ENCODE assay signal across 2 cellular contexts in the genomic region with DNA sequence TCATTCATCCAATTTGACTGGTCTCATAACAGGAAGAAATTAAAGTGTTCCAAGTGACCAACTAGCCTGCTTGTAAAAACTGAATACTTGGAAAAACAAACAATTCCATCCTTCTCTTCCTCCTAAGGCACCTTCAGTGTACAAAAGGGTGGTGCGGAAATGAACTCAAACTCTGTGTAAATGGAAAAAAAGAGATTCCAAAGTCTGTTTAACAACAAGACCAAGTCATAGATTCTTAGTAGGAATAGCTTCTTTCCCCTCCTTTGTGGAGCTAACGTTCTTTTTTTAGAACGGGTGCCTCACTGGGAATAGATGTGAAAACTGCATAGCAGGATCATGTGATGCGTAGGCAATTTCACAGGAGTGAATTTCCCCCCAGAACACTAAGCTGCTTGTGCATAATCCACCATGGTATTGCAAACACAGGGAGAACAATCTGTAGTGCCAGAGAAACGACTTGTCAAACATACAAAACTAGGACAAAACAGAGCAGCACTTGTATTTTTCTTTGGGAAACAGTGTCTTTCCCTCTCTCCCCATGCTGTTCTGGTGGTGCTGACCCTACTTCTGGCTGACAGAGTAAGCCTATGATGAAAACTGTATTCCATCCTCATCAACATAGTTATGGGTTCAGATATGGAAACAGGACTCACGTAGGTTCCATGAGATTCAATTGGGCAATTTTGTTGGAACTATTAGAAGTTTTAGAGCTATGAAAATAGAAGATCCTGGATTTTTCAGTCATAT.
TF ChIP-seq lines count a peak whose summit lies in the region.

No MANE protein-coding gene starts in this region.

TF ChIP-seq in endothelial cell of umbilical vein, 7 proteins besides CTCF, POLR2A, EP300 and RAD21 (continued from another document):
- TF ChIP-seq MYC (IDR thresholded peaks at IDR 0.05; ENCODE audit: low read depth, low read length) = no peak
- TF ChIP-seq POLR2AphosphoS5 (IDR thresholded peaks at IDR 0.05; ENCODE audit: insufficient read depth, low read depth, low read length) = no peak
- no peak for TF ChIP-seq GATA2 (IDR thresholded peaks at IDR 0.05; ENCODE audit: insufficient read depth, insufficient read length, low read depth, low read length)
- TF ChIP-seq EZH2 (IDR thresholded peaks at IDR 0.05; ENCODE audit: borderline replicate concordance, low read depth, low read length, severe bottlenecking) = no peak
- TF ChIP-seq JUN (IDR thresholded peaks at IDR 0.05; ENCODE audit: borderline replicate concordance, insufficient read depth, insufficient read length, low read depth) = no peak
- TF ChIP-seq, protein P1, sequence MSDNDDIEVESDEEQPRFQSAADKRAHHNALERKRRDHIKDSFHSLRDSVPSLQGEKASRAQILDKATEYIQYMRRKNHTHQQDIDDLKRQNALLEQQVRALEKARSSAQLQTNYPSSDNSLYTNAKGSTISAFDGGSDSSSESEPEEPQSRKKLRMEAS (IDR thresholded peaks at IDR 0.05; ENCODE audit: insufficient read depth, insufficient read length) = no peak
TF ChIP-seq in endothelial cell of umbilical vein: peak in this region for 0.

TF ChIP-seq in GM12891, 5 proteins besides CTCF, POLR2A, EP300 and RAD21 (continued from another document):
- TF ChIP-seq POLR2AphosphoS5 (IDR thresholded peaks at IDR 0.05; ENCODE audit: low read depth, low read length) (no peak), PAX5 (IDR thresholded peaks at IDR 0.05; ENCODE audit: insufficient read depth, low read length, severe bottlenecking) (no peak), SPI1 (IDR thresholded peaks at IDR 0.05; ENCODE audit: low read depth, low read length) (no peak), TAF1 (IDR thresholded peaks at IDR 0.05; ENCODE audit: low read depth, low read length) (no peak)
TF ChIP-seq in GM12891: peak in this region for 0.
